Comparison of ENCODE assay signal across 1 cellular context in genomic region chr2:38690499-38691420, GRCh38.
A peak's percentile ranks its signal among the peaks of the same experiment; 100 is the strongest.
TF ChIP-seq lines count a peak whose summit lies in the region.

No MANE protein-coding gene starts in this region.

TF ChIP-seq in K562, 482 proteins besides CTCF, POLR2A, EP300 and RAD21 (continued from another document):
- TF ChIP-seq TCF3 (CRISPR knock-in tag; IDR thresholded peaks at IDR 0.05): peak; percentile 89
- TF ChIP-seq MTA2 (IDR thresholded peaks at IDR 0.05; ENCODE audit: low read depth): peak; percentile 73
- peak in 1 of 2 experiments; percentile 83; a peak in 2 of 4 replicates for TF ChIP-seq ZMIZ1 (IDR thresholded peaks at IDR 0.05; ENCODE audit: low read depth in 2 of 2, low read length in 2 of 2)
- TF ChIP-seq GTF2E2 (tag; IDR thresholded peaks at IDR 0.05): 0 out of 2 replicates have a peak, but pooled peaks have one; percentile 54
- no peak for TF ChIP-seq MGA (IDR thresholded peaks at IDR 0.05)
- no peak for TF ChIP-seq ZNF184 (CRISPR knock-in tag; IDR thresholded peaks at IDR 0.05)
- peak; percentile 69 for TF ChIP-seq STAT5A (IDR thresholded peaks at IDR 0.05; ENCODE audit: borderline replicate concordance, low read length)
- TF ChIP-seq EP400 (IDR thresholded peaks at IDR 0.05): peak; percentile 23; the same call in 1 of the 2 replicates
- peak; percentile 68 for TF ChIP-seq NCOR1 (IDR thresholded peaks at IDR 0.05)
- TF ChIP-seq FOXK2 (conservative IDR thresholded peaks at IDR 0.05 in 1 of 2, IDR thresholded peaks at IDR 0.05 in 1 of 2; ENCODE audit: low read depth in 2 of 2): 0 out of 4 replicates have a peak, but pooled peaks of 1 of the 2 experiments have one; percentile 17
- TF ChIP-seq ILF3 (IDR thresholded peaks at IDR 0.05; ENCODE audit: borderline replicate concordance): no peak
- no peak for TF ChIP-seq TEAD1 (CRISPR knock-in tag; IDR thresholded peaks at IDR 0.05)
- TF ChIP-seq FOS (IDR thresholded peaks at IDR 0.05; ENCODE audit: extremely low read depth, insufficient read length): peak; percentile 32
- TF ChIP-seq ARID3A (IDR thresholded peaks at IDR 0.05; ENCODE audit: borderline replicate concordance, low read depth, low read length): peak; percentile 74; the same call in 1 of the 2 replicates
- peak; percentile 35; the same call in 1 of the 2 replicates for TF ChIP-seq PML (IDR thresholded peaks at IDR 0.05; ENCODE audit: low read length)
- peak; percentile 44; the same call in 1 of the 2 replicates for TF ChIP-seq NFE2 (IDR thresholded peaks at IDR 0.05; ENCODE audit: low read depth)
- peak; percentile 50; the same call in 1 of the 2 replicates for TF ChIP-seq CREB1 (IDR thresholded peaks at IDR 0.05)
- no peak for TF ChIP-seq CREB1 (CRISPR knock-in tag; IDR thresholded peaks at IDR 0.05)
- 0 out of 2 replicates have a peak, but pooled peaks have one; percentile 27 for TF ChIP-seq MAFK (IDR thresholded peaks at IDR 0.05; ENCODE audit: low read length)
- TF ChIP-seq POLR2B (IDR thresholded peaks at IDR 0.05; ENCODE audit: low read depth, partially characterized antibody): no peak
- TF ChIP-seq LCOR (CRISPR knock-in tag; IDR thresholded peaks at IDR 0.05): peak; percentile 31; the same call in 1 of the 2 replicates
- TF ChIP-seq U2AF1 (optimal IDR thresholded peaks at IDR 0.05; ENCODE audit: low read depth, low read length): no peak
- no peak for TF ChIP-seq KAT8 (IDR thresholded peaks at IDR 0.05; ENCODE audit: low read depth)
- TF ChIP-seq CBFA2T2 (conservative IDR thresholded peaks at IDR 0.05): peak; percentile 90
- TF ChIP-seq CEBPG (CRISPR knock-in tag; IDR thresholded peaks at IDR 0.05): no peak; the same call in 1 of the 2 replicates
- TF ChIP-seq CEBPG (tag; conservative IDR thresholded peaks at IDR 0.05 in 1 of 2, IDR thresholded peaks at IDR 0.05 in 1 of 2): peak in 1 of 2 experiments; percentile 70; a peak in 2 of 4 replicates
- TF ChIP-seq MNT (conservative IDR thresholded peaks at IDR 0.05): peak; percentile 38 to 63; a peak in 2 of 4 replicates
- TF ChIP-seq NEUROD1 (IDR thresholded peaks at IDR 0.05; ENCODE audit: borderline replicate concordance, low read depth, low read length, partially characterized antibody): no peak
- peak; percentile 84 for TF ChIP-seq JUND (IDR thresholded peaks at IDR 0.05; ENCODE audit: borderline replicate concordance, low read depth, low read length)
- TF ChIP-seq JUND (tag; IDR thresholded peaks at IDR 0.05; ENCODE audit: borderline replicate concordance, low read depth, low read length): peak; percentile 63; the same call in 2 of the 3 replicates
